8 cellular contexts compared by ENCODE assay signal in the genomic region with DNA sequence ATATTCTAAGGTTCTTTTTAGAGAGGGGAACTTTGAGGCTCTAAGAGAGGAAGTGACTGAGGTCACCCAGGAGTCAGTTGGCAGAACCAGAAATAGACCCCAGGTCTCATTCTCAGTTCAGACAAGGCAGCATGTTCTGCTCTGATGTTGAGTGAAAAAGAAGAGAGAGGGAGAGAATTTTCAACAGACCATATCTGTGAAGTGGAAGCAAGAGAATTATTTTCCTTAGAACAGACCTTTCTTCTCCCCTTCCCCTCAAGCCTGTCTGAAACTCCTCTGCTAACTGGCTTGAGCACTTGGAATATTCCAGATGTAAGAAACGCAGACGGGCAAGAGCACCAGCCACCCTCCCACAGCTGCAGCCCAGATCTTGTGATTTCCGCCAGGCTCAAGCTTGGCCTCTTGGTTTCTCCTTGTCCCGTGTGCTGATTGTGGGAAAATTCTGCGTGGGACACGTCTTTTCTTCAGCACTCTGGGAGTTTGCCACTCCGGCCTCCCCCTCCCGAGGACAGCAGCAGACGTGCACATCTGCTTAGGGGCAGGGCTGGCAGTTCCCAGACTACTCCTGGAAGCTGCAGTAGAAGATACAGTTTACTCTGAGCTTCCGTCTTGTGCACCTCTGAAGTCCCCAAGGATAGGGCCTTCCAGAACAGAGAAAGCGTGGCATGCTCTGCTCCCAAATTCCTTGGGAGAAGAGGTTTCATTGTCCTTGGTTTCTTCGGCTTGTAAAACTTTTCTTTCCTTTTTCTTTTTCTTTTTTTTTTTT. TPM values are rescaled to one million over a fixed set of nuclear protein-coding genes. Genes with fewer than 3 reads are reported as not detected.
DNase-seq lines count a peak whose midpoint lies in the region; ATAC-seq and TF ChIP-seq lines count a peak whose summit lies in the region.

No MANE protein-coding gene starts in this region.

- ATAC-seq in GM19043 (IDR thresholded peaks at IDR 0.05; ENCODE audit: low read depth, unreplicated experiment) (peak; percentile 93), HG03095 (IDR thresholded peaks at IDR 0.05; ENCODE audit: unreplicated experiment) (peak; percentile 95)

- H3K9me3 Mint-ChIP-seq in endothelial cell (ENCODE audit: unreplicated experiment): no peaks in the 10 kb centered on the region

- H3K4me2 ChIP-seq in BLaER1: peak overlapping the region; percentile 96

- TF ChIP-seq POLR2A in breast epithelium (IDR thresholded peaks at IDR 0.05): no peak

- intact Hi-C loops in breast epithelium (cut with DNase I; ENCODE audit: low total_unique reads): no loop called here

- H3K4me3 ChIP-seq in BLaER1 (peak overlapping the region; percentile 52), breast epithelium (no peak overlapping the region), MG63 (no peak overlapping the region)

- H3K4me3 Mint-ChIP-seq in endothelial cell (ENCODE audit: unreplicated experiment): no peak overlapping the region

- H3K9me3 ChIP-seq in BLaER1 (peaks cover 7% of the 10 kb centered on the region; the same call in 1 of the 2 replicates), breast epithelium (no peaks in the 10 kb centered on the region), MG63 (no peaks in the 10 kb centered on the region)

- H3K27me3 ChIP-seq in BLaER1 (no peaks in the 10 kb centered on the region), breast epithelium (no peaks in the 10 kb centered on the region), MG63 (no peaks in the 10 kb centered on the region)

- no peaks in the 10 kb centered on the region for H3K36me3 ChIP-seq in BLaER1
- H3K36me3 ChIP-seq in breast epithelium: no peaks in the 10 kb centered on the region
- H3K36me3 ChIP-seq in MG63: no peaks in the 10 kb centered on the region

- no peaks in the 10 kb centered on the region for H3K27me3 Mint-ChIP-seq in endothelial cell (ENCODE audit: unreplicated experiment)

- H3K27ac Mint-ChIP-seq in endothelial cell (ENCODE audit: unreplicated experiment): no peak overlapping the region

- peak overlapping the region; percentile 86 for H3K27ac ChIP-seq in BLaER1
- no peak overlapping the region for H3K27ac ChIP-seq in breast epithelium

- no peaks in the 10 kb centered on the region for H3K4me1 Mint-ChIP-seq in endothelial cell (ENCODE audit: unreplicated experiment)

- no peaks in the 10 kb centered on the region for H3K36me3 Mint-ChIP-seq in endothelial cell (ENCODE audit: low read depth, unreplicated experiment)

- H3K9ac ChIP-seq in BLaER1: peak overlapping the region; percentile 75

- H3K4me1 ChIP-seq in BLaER1: peaks cover 53% of the 10 kb centered on the region
- no peaks in the 10 kb centered on the region for H3K4me1 ChIP-seq in breast epithelium

- TF ChIP-seq CTCF in breast epithelium (IDR thresholded peaks at IDR 0.05) (no peak), endothelial cell (IDR thresholded peaks at IDR 0.05; ENCODE audit: unreplicated experiment) (no peak)

- DNase-seq in UCSD-AML1 (lab: John Stamatoyannopoulos, UW; ENCODE audit: unreplicated experiment) (peak; percentile 28), breast epithelium (ENCODE audit: low spot score in 2 of 2) (no peak), endothelial cell (ENCODE audit: low spot score) (no peak), MG63 (no peak), DMS114 treated with DMSO at 0.1 percent for 48 hours (lab: John Stamatoyannopoulos, UW; ENCODE audit: unreplicated experiment) (no peak)

- H4K20me1 ChIP-seq in BLaER1: no peaks in the 10 kb centered on the region

RNA-seq across cellular contexts. Expression of a gene that starts 22.7 kb away (rescaled TPM):
- total RNA-seq in breast epithelium (10 to 100 TPM; 14.2 to 21.4 (median 21.3) TPM), endothelial cell (ENCODE audit: unreplicated experiment) (3.1 TPM)
- total RNA-seq in MG63 (2014; rRNA removed; shearing (Covaris generic); ENCODE audit: low replicate concordance): not detected in 2 replicates
